ENCODE assay signal across 26 cellular contexts in genomic region chr12:52582489-52582888, GRCh38. TPM values are rescaled to one million over a fixed set of nuclear protein-coding genes. Genes with fewer than 3 reads are reported as not detected.
DNase-seq lines count a peak whose midpoint lies in the region; ATAC-seq, FAIRE-seq and TF ChIP-seq lines count a peak whose summit lies in the region.
"Had no signal": no experiment of that assay in that cellular context is flagged by ENCODE, and none has a peak within 500 bp of the region (broad histone marks: within the 10 kb centered on the region; RNA-seq: fewer than 3 reads in every experiment).

No MANE protein-coding gene starts in this region.

- FAIRE-seq in A549 (lab: Jason Lieb, UNC) = no peak

- H3K4me1 ChIP-seq in A549 (peaks cover 24% of the 10 kb centered on the region), HEK293 (ENCODE audit: control insufficient read depth, insufficient read depth, low read length) (no peaks in the 10 kb centered on the region), neural progenitor cell (peaks cover 4% of the 10 kb centered on the region)
- H3K4me1 ChIP-seq: gastroesophageal sphincter, left lung, upper lobe of left lung had no signal

- TF ChIP-seq EP300 in A549 (IDR thresholded peaks at IDR 0.05) = no peak

- H3K4me1 Mint-ChIP-seq in chondrocyte (ENCODE audit: low read depth) = no peaks in the 10 kb centered on the region
- peaks cover 2% of the 10 kb centered on the region for H3K4me1 Mint-ChIP-seq in neural progenitor cell

- WGBS in A549 (ENCODE audit: missing lambda C conversion rate) = 43% methylated on average over 2 of the region's 2 CpGs

- no peak overlapping the region for H3K9ac ChIP-seq in neural progenitor cell
- H3K9ac ChIP-seq: BLaER1 had no signal

- H3K4me3 Mint-ChIP-seq in chondrocyte (ENCODE audit: unreplicated experiment) = no peak overlapping the region
- no peak overlapping the region for H3K4me3 Mint-ChIP-seq in neural progenitor cell
- H3K4me3 Mint-ChIP-seq: activated CD8-positive, alpha-beta T cell treated with anti-CD3 and anti-CD28 coated beads for 36 hours; activated naive CD8-positive, alpha-beta T cell; activated T-helper 17 cell treated with anti-CD3 and anti-CD28 coated beads, Interleukin-2, amount 50 U/mL, for 72 hours; naive B cell had no signal

- H4K20me1 ChIP-seq in neural progenitor cell (ENCODE audit: low read depth) = no peaks in the 10 kb centered on the region
- H4K20me1 ChIP-seq: BLaER1 had no signal

- H3K27ac Mint-ChIP-seq in chondrocyte (ENCODE audit: unreplicated experiment) = no peak overlapping the region
- no peak overlapping the region for H3K27ac Mint-ChIP-seq in neural progenitor cell
- H3K27ac Mint-ChIP-seq: activated CD8-positive, alpha-beta T cell treated with anti-CD3 and anti-CD28 coated beads for 36 hours; activated naive CD8-positive, alpha-beta T cell; activated T-helper 17 cell treated with anti-CD3 and anti-CD28 coated beads, Interleukin-2, amount 50 U/mL, for 72 hours; naive B cell had no signal

- H3F3A ChIP-seq in neural progenitor cell (ENCODE audit: low read depth) = no peaks in the 10 kb centered on the region

- H3K36me3 Mint-ChIP-seq in chondrocyte (ENCODE audit: low read depth) = no peaks in the 10 kb centered on the region
- no peaks in the 10 kb centered on the region for H3K36me3 Mint-ChIP-seq in neural progenitor cell
- H3K36me3 Mint-ChIP-seq: activated naive CD8-positive, alpha-beta T cell; naive B cell had no signal

- peak in 1 of 2 experiments; percentile 41; a peak in 3 of 6 replicates for ATAC-seq in A549

- no peak for TF ChIP-seq POLR2A in A549 (IDR thresholded peaks at IDR 0.05; ENCODE audit: low read length)

- H3K4me3 ChIP-seq in A549 (no peak overlapping the region), HEK293 (ENCODE audit: low read depth, low read length) (no peak overlapping the region), neural progenitor cell (no peak overlapping the region)
- H3K4me3 ChIP-seq: BLaER1, cardiac muscle cell, gastroesophageal sphincter, left lung, upper lobe of left lung had no signal

- no peak for TF ChIP-seq RAD21 in A549 (conservative IDR thresholded peaks at IDR 0.05 in 1 of 2, IDR thresholded peaks at IDR 0.05 in 1 of 2)

- DNase-seq in A549 (ENCODE audit: low read depth in 1 of 2, low spot score in 1 of 2) = no peak
- peak; percentile 20 for DNase-seq in chondrocyte (ENCODE audit: low spot score)
- no peak for DNase-seq in neural progenitor cell (ENCODE audit: low spot score)
- DNase-seq in HUDEP-2 (lab: John Stamatoyannopoulos, UW; ENCODE audit: unreplicated experiment in 76 of 76) = no peak
- DNase-seq in HuH-7 (ENCODE audit: low spot score) = no peak
- no peak for DNase-seq in NCI-H187 treated with DMSO at 0.1 percent for 48 hours (lab: John Stamatoyannopoulos, UW)
- DNase-seq in stimulated activated CD4-positive, alpha-beta T cell treated with anti-CD3 and anti-CD28 coated beads, Interleukin-4, amount 100 ng/mL, for 1 hour = no peak
- DNase-seq: aorta, cortex of kidney, GF-D8, left lung, Right ventricle myocardium superior had no signal

- H3K79me2 ChIP-seq in neural progenitor cell (ENCODE audit: low read depth) = no peaks in the 10 kb centered on the region

- TF ChIP-seq CTCF in A549 (IDR thresholded peaks at IDR 0.05) (no peak), HEK293 (tag by site-specific recombination; IDR thresholded peaks at IDR 0.05) (no peak), chondrocyte (IDR thresholded peaks at IDR 0.05) (no peak), neural progenitor cell (IDR thresholded peaks at IDR 0.05) (no peak)

- POLR2A ChIA-PET in A549 (lab: Yijun Ruan, JAX) (no interaction called here), HEK293 (lab: Yijun Ruan, JAX) (no interaction called here)

- H2AFZ ChIP-seq in neural progenitor cell (replicated peaks) = peak overlapping the region; percentile 78

- H3K27me3 Mint-ChIP-seq in chondrocyte (ENCODE audit: low read depth) (peaks cover 37% of the 10 kb centered on the region), neural progenitor cell (ENCODE audit: insufficient read depth, low read depth) (peaks cover 13% of the 10 kb centered on the region)
- H3K27me3 Mint-ChIP-seq: activated CD8-positive, alpha-beta T cell treated with anti-CD3 and anti-CD28 coated beads for 36 hours; activated naive CD8-positive, alpha-beta T cell had no signal

- H3K27me3 ChIP-seq in neural progenitor cell = no peaks in the 10 kb centered on the region
- H3K27me3 ChIP-seq: BLaER1, gastroesophageal sphincter, upper lobe of left lung had no signal

- CTCF ChIA-PET in A549 (lab: Yijun Ruan, JAX) = interaction anchor here (0.6 to 13.8 kb wide), 56 partner anchors 9 to 552 kb away, joined by 3 to 492 read pairs (median 4); partner anchors contain the start of genes KRT2, KRT5 and KRT74
- CTCF ChIA-PET in HEK293 (lab: Yijun Ruan, JAX) = interaction anchor here (0.5 to 9.9 kb wide), 22 partner anchors 9 to 436 kb away, joined by 3 to 127 read pairs (median 4); no protein-coding TSS in a partner anchor

- H3K27ac ChIP-seq in A549 (peak overlapping the region; percentile 43 to 82), HEK293 (ENCODE audit: extremely low read depth, low read depth, low read length) (no peak overlapping the region), neural progenitor cell (no peak overlapping the region)
- H3K27ac ChIP-seq: BLaER1, cardiac muscle cell, gastroesophageal sphincter, left lung, upper lobe of left lung had no signal

- H3K36me3 ChIP-seq in HEK293 (ENCODE audit: control insufficient read depth in 2 of 2, insufficient read depth in 1 of 2, low read length in 2 of 2) (no peaks in the 10 kb centered on the region), neural progenitor cell (no peaks in the 10 kb centered on the region)
- H3K36me3 ChIP-seq: BLaER1, cardiac muscle cell, gastroesophageal sphincter, left lung, upper lobe of left lung had no signal

- H3K4me2 ChIP-seq in A549 (peak overlapping the region; percentile 45), neural progenitor cell (peak overlapping the region; percentile 33)
- H3K4me2 ChIP-seq: BLaER1 had no signal

- H3K9me3 Mint-ChIP-seq in chondrocyte (ENCODE audit: low read depth) (no peaks in the 10 kb centered on the region), neural progenitor cell (no peaks in the 10 kb centered on the region)
- H3K9me3 Mint-ChIP-seq: activated CD8-positive, alpha-beta T cell treated with anti-CD3 and anti-CD28 coated beads for 36 hours; activated T-helper 17 cell treated with anti-CD3 and anti-CD28 coated beads, Interleukin-2, amount 50 U/mL, for 72 hours; immature natural killer cell; naive B cell had no signal

- H3K9me3 ChIP-seq in A549 (no peaks in the 10 kb centered on the region), HEK293 (ENCODE audit: control insufficient read depth, insufficient read depth, low read depth, low read length) (no peaks in the 10 kb centered on the region), neural progenitor cell (ENCODE audit: low read depth) (no peaks in the 10 kb centered on the region)
- H3K9me3 ChIP-seq: BLaER1, gastroesophageal sphincter, left lung, upper lobe of left lung had no signal

TF ChIP-seq in A549, 52 proteins besides CTCF, POLR2A, EP300 and RAD21:
- TF ChIP-seq PHF8 (IDR thresholded peaks at IDR 0.05; ENCODE audit: borderline replicate concordance, low read depth) (no peak), ZFP36 (IDR thresholded peaks at IDR 0.05; ENCODE audit: borderline replicate concordance, partially characterized antibody) (peak; percentile 78), JUN (IDR thresholded peaks at IDR 0.05) (no peak)

TF ChIP-seq in HEK293, 187 proteins besides CTCF, POLR2A, EP300 and RAD21 (continues in another document):
- TF ChIP-seq, protein P1, sequence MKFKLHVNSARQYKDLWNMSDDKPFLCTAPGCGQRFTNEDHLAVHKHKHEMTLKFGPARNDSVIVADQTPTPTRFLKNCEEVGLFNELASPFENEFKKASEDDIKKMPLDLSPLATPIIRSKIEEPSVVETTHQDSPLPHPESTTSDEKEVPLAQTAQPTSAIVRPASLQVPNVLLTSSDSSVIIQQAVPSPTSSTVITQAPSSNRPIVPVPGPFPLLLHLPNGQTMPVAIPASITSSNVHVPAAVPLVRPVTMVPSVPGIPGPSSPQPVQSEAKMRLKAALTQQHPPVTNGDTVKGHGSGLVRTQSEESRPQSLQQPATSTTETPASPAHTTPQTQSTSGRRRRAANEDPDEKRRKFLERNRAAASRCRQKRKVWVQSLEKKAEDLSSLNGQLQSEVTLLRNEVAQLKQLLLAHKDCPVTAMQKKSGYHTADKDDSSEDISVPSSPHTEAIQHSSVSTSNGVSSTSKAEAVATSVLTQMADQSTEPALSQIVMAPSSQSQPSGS (tag by site-specific recombination; IDR thresholded peaks at IDR 0.05; ENCODE audit: low read depth) = no peak
- TF ChIP-seq ZNF654 (tag by site-specific recombination; IDR thresholded peaks at IDR 0.05; ENCODE audit: low read depth) = no peak

RNA-seq across cellular contexts. Expression of gene KRT74, which starts 8.8 kb away (rescaled TPM):
- polyA plus RNA-seq in A549 (2011; rRNA removed) (not detected in 2 replicates), A549 (2017; fragmentation: RNase III; extraction: RNeasy Plus Mini Kit Qiagen cat#74134 plus additional on column Dnase treatment) (not detected in 3 replicates)
- 0.01 TPM in 1 of 2 replicates, not detected in the other for polyA plus RNA-seq in A549 (2012; cell fraction: cytosol; rRNA removed)
- polyA plus RNA-seq in A549 (2012; cell fraction: nucleus; rRNA removed) = not detected in 2 replicates
- polyA minus RNA-seq in A549 (2011; rRNA and poly(A)+ RNA removed) = not detected in 2 replicates
- total RNA-seq in chondrocyte (not detected in 3 replicates), neural progenitor cell (ENCODE audit: low replicate concordance) (not detected in 2 replicates)
- total RNA-seq: activated CD8-positive, alpha-beta T cell treated with anti-CD3 and anti-CD28 coated beads for 36 hours; activated T-helper 17 cell treated with anti-CD3 and anti-CD28 coated beads, Interleukin-2, amount 50 U/mL, for 72 hours; aorta; cardiac muscle cell; gastroesophageal sphincter; HepG2; left lung; OCI-LY7; osteocyte; renal cortical epithelial cell; Right ventricle myocardium superior; upper lobe of left lung had no signal
- polyA plus RNA-seq: aorta, cardiac muscle cell, HepG2, immature natural killer cell had no signal

RNA-seq across cellular contexts. Expression of gene KRT72, which starts 18.8 kb away (rescaled TPM):
- not detected in 2 replicates for polyA plus RNA-seq in A549 (2011; rRNA removed)
- polyA plus RNA-seq in A549 (2012; cell fraction: cytosol; rRNA removed) = not detected in 2 replicates
- polyA plus RNA-seq in A549 (2012; cell fraction: nucleus; rRNA removed) = 0.02 and 0.07 TPM in 2 replicates
- polyA plus RNA-seq in A549 (2017; fragmentation: RNase III; extraction: RNeasy Plus Mini Kit Qiagen cat#74134 plus additional on column Dnase treatment) = not detected in 3 replicates
- not detected in 2 replicates for polyA minus RNA-seq in A549 (2011; rRNA and poly(A)+ RNA removed)
- not detected in 3 replicates for total RNA-seq in chondrocyte
- not detected in 2 replicates for total RNA-seq in neural progenitor cell (ENCODE audit: low replicate concordance)
- total RNA-seq: activated T-helper 17 cell treated with anti-CD3 and anti-CD28 coated beads, Interleukin-2, amount 50 U/mL, for 72 hours; aorta; cardiac muscle cell; gastroesophageal sphincter; HepG2; left lung; OCI-LY7; osteocyte; renal cortical epithelial cell; Right ventricle myocardium superior had no signal
- polyA plus RNA-seq: cardiac muscle cell, HepG2 had no signal

RNA-seq across cellular contexts. Expression of gene KRT71, which starts 29.5 kb away (rescaled TPM):
- not detected in 2 replicates for polyA plus RNA-seq in A549 (2011; rRNA removed)
- polyA plus RNA-seq in A549 (2012; cell fraction: cytosol; rRNA removed) = not detected in 2 replicates
- not detected in 2 replicates for polyA plus RNA-seq in A549 (2012; cell fraction: nucleus; rRNA removed)
- not detected in 3 replicates for polyA plus RNA-seq in A549 (2017; fragmentation: RNase III; extraction: RNeasy Plus Mini Kit Qiagen cat#74134 plus additional on column Dnase treatment)
- not detected in 2 replicates for polyA minus RNA-seq in A549 (2011; rRNA and poly(A)+ RNA removed)
- not detected in 3 replicates for total RNA-seq in chondrocyte
- not detected in 2 replicates for total RNA-seq in neural progenitor cell (ENCODE audit: low replicate concordance)
- total RNA-seq: activated CD8-positive, alpha-beta T cell treated with anti-CD3 and anti-CD28 coated beads for 36 hours; activated T-helper 17 cell treated with anti-CD3 and anti-CD28 coated beads, Interleukin-2, amount 50 U/mL, for 72 hours; aorta; cardiac muscle cell; gastroesophageal sphincter; HepG2; left lung; OCI-LY7; osteocyte; renal cortical epithelial cell; Right ventricle myocardium superior; upper lobe of left lung had no signal
- polyA plus RNA-seq: aorta, cardiac muscle cell, HepG2, immature natural killer cell had no signal

RNA-seq across cellular contexts. Expression of gene KRT73, which starts 35.9 kb away (rescaled TPM):
- polyA plus RNA-seq in A549 (2011; rRNA removed) (not detected in 2 replicates), A549 (2017; fragmentation: RNase III; extraction: RNeasy Plus Mini Kit Qiagen cat#74134 plus additional on column Dnase treatment) (not detected in 3 replicates)
- polyA plus RNA-seq in A549 (2012; cell fraction: cytosol; rRNA removed) = not detected in 2 replicates
- not detected in 2 replicates for polyA plus RNA-seq in A549 (2012; cell fraction: nucleus; rRNA removed)
- not detected in 2 replicates for polyA minus RNA-seq in A549 (2011; rRNA and poly(A)+ RNA removed)
- total RNA-seq in chondrocyte (not detected in 3 replicates), neural progenitor cell (ENCODE audit: low replicate concordance) (not detected in 2 replicates)
- total RNA-seq: activated T-helper 17 cell treated with anti-CD3 and anti-CD28 coated beads, Interleukin-2, amount 50 U/mL, for 72 hours; aorta; cardiac muscle cell; gastroesophageal sphincter; HepG2; left lung; OCI-LY7; osteocyte; renal cortical epithelial cell; Right ventricle myocardium superior had no signal
- polyA plus RNA-seq: aorta, cardiac muscle cell, HepG2 had no signal

Comparison
In these comparisons a context has a peak if more than half of its experiments do, and no peak if none do; other contexts are left out.
1. H3K27ac ChIP-seq: peak in A549 (2 of 2); none in HEK293 (single experiment) and neural progenitor cell (single experiment).